In genomic region chr2:98294711-98295110, GRCh38 we compare ENCODE assay signal across 1 cellular context.
TF ChIP-seq lines count a peak whose summit lies in the region.

No MANE protein-coding gene starts in this region.

TF ChIP-seq in HepG2, 621 proteins besides CTCF, POLR2A, EP300 and RAD21:
- TF ChIP-seq ZNF12 (CRISPR knock-in tag; IDR thresholded peaks at IDR 0.05), result no peak
- TF ChIP-seq FOXJ3 (CRISPR knock-in tag; IDR thresholded peaks at IDR 0.05; ENCODE audit: borderline replicate concordance), result 0 out of 2 replicates have a peak, but pooled peaks have one; percentile 0
